Comparison of ENCODE assay signal across 8 cellular contexts in genomic region chrX:24149346-24150050, GRCh38. TPM values are rescaled to one million over a fixed set of nuclear protein-coding genes. Genes with fewer than 3 reads are reported as not detected.
DNase-seq lines count a peak whose midpoint lies in the region; ATAC-seq, FAIRE-seq and TF ChIP-seq lines count a peak whose summit lies in the region.

ZFX (plus strand) TSS chrX:24149729; CDS start chrX:24172743, 23,014 bp downstream.

- in situ Hi-C loops in HepG2 (cut with HindIII; ENCODE audit: extremely low pct_ligation_motif_present, low pct_unique_long_range_greater_than_20kb), result no loop called here

- H3K27me3 ChIP-seq in colonic mucosa (no peaks in the 10 kb centered on the region), HepG2 (ENCODE audit: control insufficient read depth in 1 of 2, insufficient read depth in 2 of 2, low read length in 2 of 2) (no peaks in the 10 kb centered on the region)

- peak within 1 kb of the TSS; percentile 79 for H3K4me2 ChIP-seq in HepG2 (ENCODE audit: low read depth, low read length)

- DNase-seq in GM10248 (ENCODE audit: extremely low spot score) (peak; percentile 53), LoVo (ENCODE audit: low spot score) (peak; percentile 16), colonic mucosa (peak; percentile 76), HepG2 (ENCODE audit: low spot score) (peak; percentile 9), NCI-H1930 (lab: John Stamatoyannopoulos, UW) (no peak)
- peak; percentile 61 to 70 for DNase-seq in activated CD4-positive, alpha-beta T cell treated with anti-CD3 and anti-CD28 coated beads for 4 hours
- peak; percentile 59 for DNase-seq in stimulated activated CD4-positive, alpha-beta T cell treated with anti-CD3 and anti-CD28 coated beads, Interleukin-4, amount 100 ng/mL, for 1 hour

- TF ChIP-seq EP300 in HepG2 (IDR thresholded peaks at IDR 0.05; ENCODE audit: low read depth in 2 of 2, low read length in 2 of 2), result no peak
- TF ChIP-seq EP300 in HepG2 (CRISPR knock-in tag; IDR thresholded peaks at IDR 0.05; ENCODE audit: borderline replicate concordance), result no peak

- no peaks in the 10 kb centered on the region for H3K9me3 ChIP-seq in colonic mucosa
- H3K9me3 ChIP-seq in HepG2 (ENCODE audit: low read length), result no peaks in the 10 kb centered on the region

- peak; percentile 45 for ATAC-seq in GM21825 (IDR thresholded peaks at IDR 0.05; ENCODE audit: unreplicated experiment)
- ATAC-seq in HepG2, result peak; percentile 62

- peak within 1 kb of the TSS; percentile 81 to 95 for H3K9ac ChIP-seq in colonic mucosa (ENCODE audit: low read depth in 2 of 2, low read length in 2 of 2)
- peak within 1 kb of the TSS; percentile 84 for H3K9ac ChIP-seq in HepG2 (ENCODE audit: insufficient read depth, low read depth, low read length)

- H3K36me3 ChIP-seq in colonic mucosa (peaks cover 5% of the 10 kb centered on the region), HepG2 (replicated peaks in 1 of 2; ENCODE audit: control insufficient read depth in 1 of 2, insufficient read depth in 2 of 2, low read length in 2 of 2) (no peaks in the 10 kb centered on the region)

- peaks cover 40% of the 10 kb centered on the region for H3K79me2 ChIP-seq in HepG2 (ENCODE audit: insufficient read depth, low read length)

- H3K4me1 ChIP-seq in colonic mucosa (peaks cover 7% of the 10 kb centered on the region), HepG2 (ENCODE audit: insufficient read depth, low read length) (peaks cover 65% of the 10 kb centered on the region)

- FAIRE-seq in HepG2 (lab: Jason Lieb, UNC), result no peak

- no TSS peak for BruUV-seq in HepG2 (replicated peaks; lab: Mats Ljungman, UMichigan)

- no peak; the same call in 1 of the 2 replicates for TF ChIP-seq RAD21 in HepG2 (CRISPR knock-in tag; IDR thresholded peaks at IDR 0.05)

- no peak within 1 kb of the TSS for H2AFZ ChIP-seq in HepG2 (ENCODE audit: low read length)

- TF ChIP-seq CTCF in GM10248 (IDR thresholded peaks at IDR 0.05; ENCODE audit: control extremely low read depth, extremely low read depth, low read depth, missing control alignments) (no peak), colonic mucosa (IDR thresholded peaks at IDR 0.05) (no peak), HepG2 (CRISPR knock-in tag; IDR thresholded peaks at IDR 0.05) (no peak)

- CTCF ChIA-PET in GM10248 (lab: Yijun Ruan, JAX), result interaction anchor here (1.2 kb wide), 1 partner anchor 95 kb away, joined by 3 read pairs; the partner anchor contains the start of gene EIF2S3
- CTCF ChIA-PET in HepG2 (lab: Yijun Ruan, JAX; ENCODE audit: low intra/inter-chr PET ratio, low total read pairs), result no interaction called here

- WGBS in HepG2 (ENCODE audit: low lambda C conversion rate), result no CpG with 5 or more reads among the region's 105 CpGs

- H3K27ac ChIP-seq in colonic mucosa (peak within 1 kb of the TSS; percentile 96), HepG2 (ENCODE audit: extremely low read length, insufficient read depth, low read length) (peak within 1 kb of the TSS; percentile 95)

- TF ChIP-seq POLR2A in HepG2 (IDR thresholded peaks at IDR 0.05; ENCODE audit: insufficient read depth in 1 of 2, low read depth in 2 of 2, low read length in 2 of 2), result peak; percentile 34 to 49; a peak in 1 of 4 replicates

- H3K4me3 ChIP-seq in colonic mucosa, result peak within 1 kb of the TSS; percentile 64
- H3K4me3 ChIP-seq in HepG2 (replicated peaks in 1 of 3; ENCODE audit: insufficient read depth in 1 of 3, low read depth in 2 of 3, low read length in 3 of 3), result peak within 1 kb of the TSS; percentile 74 to 79 (median 74)

- intact Hi-C loops in colonic mucosa (cut with DNase I) (loop anchor here (10.0 kb wide), 1 partner anchor 95 kb away; the partner anchor contains the start of gene EIF2S3), HepG2 (cut with micrococcal nuclease; ENCODE audit: unreplicated experiment) (loop anchor here (1.0 to 5.0 kb wide), 2 partner anchors 40 to 67 kb away; no protein-coding TSS in a partner anchor)

- POLR2A ChIA-PET in GM10248 (lab: Yijun Ruan, JAX) (interaction anchor here (0.7 kb wide), 1 partner anchor 95 kb away, joined by 3 read pairs; no protein-coding TSS in a partner anchor), HepG2 (lab: Yijun Ruan, JAX) (interaction anchor here (0.7 to 2.7 kb wide), 7 partner anchors 38 to 124 kb away, joined by 3 to 12 read pairs (median 5); no protein-coding TSS in a partner anchor)

- 0 out of 2 replicates have a peak, but pooled peaks cover 4% of the 10 kb centered on the region for H4K20me1 ChIP-seq in HepG2 (ENCODE audit: insufficient read depth, low read length)

TF ChIP-seq in HepG2, 621 proteins besides CTCF, POLR2A, EP300 and RAD21:
- TF ChIP-seq HMG20B (CRISPR knock-in tag; conservative IDR thresholded peaks at IDR 0.05) (no peak), RBFOX2 (IDR thresholded peaks at IDR 0.05; ENCODE audit: low read depth, low read length) (peak; percentile 72), GABPB1 (CRISPR knock-in tag; IDR thresholded peaks at IDR 0.05) (peak; percentile 51), UBTF (CRISPR knock-in tag; IDR thresholded peaks at IDR 0.05) (peak; percentile 51; the same call in 1 of the 2 replicates), ZNF33B (CRISPR knock-in tag; IDR thresholded peaks at IDR 0.05) (no peak), ZNF251 (CRISPR knock-in tag; IDR thresholded peaks at IDR 0.05) (no peak), SPEN (CRISPR knock-in tag; IDR thresholded peaks at IDR 0.05; ENCODE audit: low read depth) (peak; percentile 9; the same call in 1 of the 2 replicates), BHLHE40 (IDR thresholded peaks at IDR 0.05; ENCODE audit: low read length) (peak; percentile 17; the same call in 1 of the 2 replicates), ZNF512B (CRISPR knock-in tag; IDR thresholded peaks at IDR 0.05; ENCODE audit: borderline replicate concordance) (no peak), PHF8 (CRISPR knock-in tag; IDR thresholded peaks at IDR 0.05) (peak; percentile 43; the same call in 1 of the 2 replicates)

RNA-seq across cellular contexts. Expression of gene ZFX, which starts in this region (rescaled TPM):
- total RNA-seq in colonic mucosa (10 to 100 TPM; 44.0 to 44.4 TPM), HepG2 (2016; rRNA removed; fragmentation: Illumina TruSeq; extraction: Trizol) (37.3 and 66.3 TPM in 2 replicates)
- total RNA-seq in HepG2 (2016; cell fraction: cytosol; rRNA removed; fragmentation: Illumina TruSeq; extraction: Trizol; ENCODE audit: low read depth), result 17.0 and 20.4 TPM in 2 replicates
- total RNA-seq in HepG2 (2016; cell fraction: insoluble cytoplasmic fraction; rRNA removed; fragmentation: Illumina TruSeq; extraction: Trizol), result 37.7 and 62.0 TPM in 2 replicates
- total RNA-seq in HepG2 (2016; cell fraction: membrane; rRNA removed; fragmentation: Illumina TruSeq; extraction: Trizol), result 18.7 and 22.7 TPM in 2 replicates
- total RNA-seq in HepG2 (2016; cell fraction: nucleus; rRNA removed; fragmentation: Illumina TruSeq; extraction: Trizol), result 33.1 and 36.3 TPM in 2 replicates
- 13.8 and 14.9 TPM in 2 replicates for polyA plus RNA-seq in HepG2 (2011; rRNA removed)
- polyA plus RNA-seq in HepG2 (2011; cell fraction: cytosol; rRNA removed), result 5.6 and 10.7 TPM in 2 replicates
- 12.3 and 17.6 TPM in 2 replicates for polyA plus RNA-seq in HepG2 (2011; cell fraction: nucleus; rRNA removed)
- 15.4 and 18.0 TPM in 2 replicates for polyA plus RNA-seq in HepG2 (2012)
- 0.86 and 0.89 TPM in 2 replicates for polyA plus RNA-seq in HepG2 (2016; cell fraction: cytosol; fragmentation: Illumina TruSeq; extraction: Trizol; ENCODE audit: low read depth)
- 16.6 and 19.7 TPM in 2 replicates for polyA plus RNA-seq in HepG2 (2016; cell fraction: insoluble cytoplasmic fraction; fragmentation: Illumina TruSeq; extraction: Trizol; ENCODE audit: low read depth)
- 2.3 TPM in 2 replicates for polyA plus RNA-seq in HepG2 (2016; cell fraction: membrane; fragmentation: Illumina TruSeq; extraction: Trizol; ENCODE audit: low read depth)
- polyA plus RNA-seq in HepG2 (2016; cell fraction: nucleus; fragmentation: Illumina TruSeq; extraction: Trizol; ENCODE audit: insufficient read depth, low read depth), result 33.0 and 36.3 TPM in 2 replicates
- polyA minus RNA-seq in HepG2 (2011; rRNA and poly(A)+ RNA removed; ENCODE audit: low replicate concordance), result 21.0 and 79.5 TPM in 2 replicates
- polyA minus RNA-seq in HepG2 (2011; cell fraction: cytosol; rRNA and poly(A)+ RNA removed), result 26.8 and 40.5 TPM in 2 replicates
- polyA minus RNA-seq in HepG2 (2011; cell fraction: nucleus; rRNA and poly(A)+ RNA removed), result 57.7 and 69.4 TPM in 2 replicates

Comparison
In these comparisons a context has a peak if more than half of its experiments do, and no peak if none do; other contexts are left out.
1. DNase-seq: peak in GM10248 (single experiment), LoVo (single experiment), activated CD4-positive, alpha-beta T cell treated with anti-CD3 and anti-CD28 coated beads for 4 hours (2 of 2), colonic mucosa (single experiment), HepG2 (single experiment) and stimulated activated CD4-positive, alpha-beta T cell treated with anti-CD3 and anti-CD28 coated beads, Interleukin-4, amount 100 ng/mL, for 1 hour (single experiment); none in NCI-H1930 (0 of 2).